In genomic region chr9:23750808-23751207, GRCh38 we compare ENCODE assay signal across 17 cellular contexts.
DNase-seq lines count a peak whose midpoint lies in the region; ATAC-seq and TF ChIP-seq lines count a peak whose summit lies in the region.
"Had no signal": no experiment of that assay in that cellular context is flagged by ENCODE, and none has a peak within 500 bp of the region (broad histone marks: within the 10 kb centered on the region; RNA-seq: fewer than 3 reads in every experiment).

No MANE protein-coding gene starts in this region.

- ATAC-seq in mucosa of descending colon: peak; percentile 77
- no peak for ATAC-seq in HG03378 (IDR thresholded peaks at IDR 0.05; ENCODE audit: unreplicated experiment)
- ATAC-seq: A549 had no signal

- H3K36me3 ChIP-seq in mucosa of descending colon (ENCODE audit: low read depth): no peaks in the 10 kb centered on the region
- H3K36me3 ChIP-seq: HAP-1 had no signal

- peak; percentile 4 for DNase-seq in NCI-H526 treated with DMSO at 0.1 percent for 48 hours (lab: John Stamatoyannopoulos, UW)
- DNase-seq in glutamatergic neuron: no peak
- no peak for DNase-seq in mucosa of descending colon
- DNase-seq in retina: no peak
- DNase-seq in NCI-H345 treated with DMSO at 0.1 percent for 48 hours (lab: John Stamatoyannopoulos, UW; ENCODE audit: unreplicated experiment): no peak
- DNase-seq: 8988T; ACHN; AML-193; C1 segment of cervical spinal cord; CD4-positive, alpha-beta memory T cell; COR-L47; DMS153; DND-41; GOT3 had no signal

- no peak for TF ChIP-seq CTCF in glutamatergic neuron (IDR thresholded peaks at IDR 0.05; ENCODE audit: partially characterized antibody, unreplicated experiment)
- TF ChIP-seq CTCF in mucosa of descending colon (IDR thresholded peaks at IDR 0.05): no peak

- intact Hi-C loops in mucosa of descending colon (cut with DNase I, micrococcal nuclease): no loop called here

- H3K36me3 Mint-ChIP-seq in glutamatergic neuron (ENCODE audit: unreplicated experiment): peaks cover 10% of the 10 kb centered on the region
- H3K36me3 Mint-ChIP-seq: CD4-positive, alpha-beta memory T cell had no signal

- H3K4me1 ChIP-seq in mucosa of descending colon (ENCODE audit: low read depth): no peaks in the 10 kb centered on the region
- H3K4me1 ChIP-seq: A549 had no signal

- H3K4me1 Mint-ChIP-seq in glutamatergic neuron (ENCODE audit: low read depth, unreplicated experiment): peaks cover 58% of the 10 kb centered on the region
- H3K4me1 Mint-ChIP-seq: CD4-positive, alpha-beta memory T cell had no signal

- peaks cover 22% of the 10 kb centered on the region for H3K9me3 Mint-ChIP-seq in glutamatergic neuron (ENCODE audit: unreplicated experiment)

- H3K4me3 Mint-ChIP-seq in glutamatergic neuron (ENCODE audit: unreplicated experiment): no peak overlapping the region
- H3K4me3 Mint-ChIP-seq: CD4-positive, alpha-beta memory T cell had no signal

- H3K27me3 Mint-ChIP-seq in glutamatergic neuron (ENCODE audit: unreplicated experiment): peaks cover 13% of the 10 kb centered on the region
- H3K27me3 Mint-ChIP-seq: CD4-positive, alpha-beta memory T cell had no signal

- H3K27ac Mint-ChIP-seq in glutamatergic neuron (ENCODE audit: unreplicated experiment): peak overlapping the region; percentile 70
- H3K27ac Mint-ChIP-seq: CD4-positive, alpha-beta memory T cell had no signal

- no peak overlapping the region for H3K4me3 ChIP-seq in mucosa of descending colon
- H3K4me3 ChIP-seq: A549, HAP-1 had no signal

- H3K9me3 ChIP-seq in mucosa of descending colon: no peaks in the 10 kb centered on the region
- H3K9me3 ChIP-seq: A549, HAP-1 had no signal
